Comparison of ENCODE assay signal across 35 cellular contexts in genomic region chr5:163855754-163856153, GRCh38.
"Had no signal": no experiment of that assay in that cellular context is flagged by ENCODE, and none has a peak within 500 bp of the region (broad histone marks: within the 10 kb centered on the region; RNA-seq: fewer than 3 reads in every experiment).

No MANE protein-coding gene starts in this region.

- H3K36me3 ChIP-seq: adrenal gland, brain microvascular endothelial cell, breast epithelium had no signal

- H3K27ac Mint-ChIP-seq: activated B cell treated with CpG ODN at 0.5 μM for 24 hours; activated CD4-positive, alpha-beta memory T cell treated with anti-CD3 and anti-CD28 coated beads for 36 hours; activated CD4-positive, alpha-beta T cell treated with anti-CD3 and anti-CD28 coated beads, Interleukin-2, amount 10 ng/mL, durations not matched to agents 24 days and 14 days; activated CD8-positive, alpha-beta T cell treated with anti-CD3 and anti-CD28 coated beads for 36 hours; activated naive CD4-positive, alpha-beta T cell treated with anti-CD3 and anti-CD28 coated beads, Interleukin-2, amount 10 ng/mL, durations not matched to agents 7 days and 5 days; activated naive CD4-positive, alpha-beta T cell treated with anti-CD3 and anti-CD28 coated beads, Interleukin-2, amount 50 U/mL, for 24 hours; activated naive CD8-positive, alpha-beta T cell; activated naive CD8-positive, alpha-beta T cell treated with anti-CD3 and anti-CD28 coated beads, Interleukin-2, amount 10 ng/mL, durations not matched to agents 7 days and 5 days; activated naive CD8-positive, alpha-beta T cell treated with anti-CD3 and anti-CD28 coated beads, Interleukin-2, amount 50 U/mL, for 24 hours; activated T-helper 2 cell treated with anti-CD3 and anti-CD28 coated beads, Interferon-gamma antibody, Interleukin-2, Interleukin-4, amounts not matched to agents 10 μg/mL and 5 μg/mL and 100 μg/mL, durations not matched to agents 14 hours and 24 hours and 36 hours; T-helper 1 cell treated with Interleukin-12 subunit alpha and Interleukin-12 subunit beta and Interleukin-4 antibody, amounts not matched to agents 30 μg/mL and 1 μg/mL, for 36 hours; T-helper 2 cell treated with Interferon-gamma antibody and Interleukin-4, amounts not matched to agents 5 μg/mL and 100 μg/mL, for 36 hours had no signal

- H3K4me1 Mint-ChIP-seq: activated B cell treated with CpG ODN at 0.5 μM for 24 hours; activated CD4-positive, alpha-beta T cell treated with anti-CD3 and anti-CD28 coated beads, Interleukin-2, amount 10 ng/mL, durations not matched to agents 24 days and 14 days; activated naive CD4-positive, alpha-beta T cell treated with anti-CD3 and anti-CD28 coated beads, Interleukin-2, amount 10 ng/mL, durations not matched to agents 7 days and 5 days; activated naive CD4-positive, alpha-beta T cell treated with anti-CD3 and anti-CD28 coated beads, Interleukin-2, amount 50 U/mL, for 24 hours; activated naive CD8-positive, alpha-beta T cell treated with anti-CD3 and anti-CD28 coated beads, Interleukin-2, amount 10 ng/mL, durations not matched to agents 7 days and 5 days; activated naive CD8-positive, alpha-beta T cell treated with anti-CD3 and anti-CD28 coated beads, Interleukin-2, amount 50 U/mL, for 24 hours had no signal

- H3K4me1 ChIP-seq: adrenal gland, body of pancreas, breast epithelium had no signal

- FAIRE-seq: colon, TTC549 had no signal

- H3K27ac ChIP-seq: adrenal gland, body of pancreas, brain microvascular endothelial cell, breast epithelium, VCaP had no signal

- H3K9me3 Mint-ChIP-seq: activated CD4-positive, alpha-beta T cell treated with anti-CD3 and anti-CD28 coated beads, Interleukin-2, amount 10 ng/mL, durations not matched to agents 24 days and 14 days had no signal

- H3K4me3 ChIP-seq: adrenal gland, body of pancreas, breast epithelium had no signal

- H3K27me3 Mint-ChIP-seq: activated B cell treated with CpG ODN at 0.5 μM for 24 hours; activated CD4-positive, alpha-beta memory T cell treated with anti-CD3 and anti-CD28 coated beads for 36 hours; activated CD4-positive, alpha-beta T cell treated with anti-CD3 and anti-CD28 coated beads, Interleukin-2, amount 10 ng/mL, durations not matched to agents 24 days and 14 days; activated CD8-positive, alpha-beta T cell treated with anti-CD3 and anti-CD28 coated beads for 36 hours; activated naive CD4-positive, alpha-beta T cell treated with anti-CD3 and anti-CD28 coated beads, Interleukin-2, amount 10 ng/mL, durations not matched to agents 7 days and 5 days; activated naive CD4-positive, alpha-beta T cell treated with anti-CD3 and anti-CD28 coated beads, Interleukin-2, amount 50 U/mL, for 24 hours; activated naive CD8-positive, alpha-beta T cell; activated naive CD8-positive, alpha-beta T cell treated with anti-CD3 and anti-CD28 coated beads, Interleukin-2, amount 10 ng/mL, durations not matched to agents 7 days and 5 days; activated naive CD8-positive, alpha-beta T cell treated with anti-CD3 and anti-CD28 coated beads, Interleukin-2, amount 50 U/mL, for 24 hours had no signal

- H3K4me3 Mint-ChIP-seq: activated B cell treated with CpG ODN at 0.5 μM for 24 hours; activated CD4-positive, alpha-beta memory T cell treated with anti-CD3 and anti-CD28 coated beads for 36 hours; activated CD4-positive, alpha-beta T cell treated with anti-CD3 and anti-CD28 coated beads, Interleukin-2, amount 10 ng/mL, durations not matched to agents 24 days and 14 days; activated CD8-positive, alpha-beta T cell treated with anti-CD3 and anti-CD28 coated beads for 36 hours; activated naive CD4-positive, alpha-beta T cell treated with anti-CD3 and anti-CD28 coated beads, Interleukin-2, amount 10 ng/mL, durations not matched to agents 7 days and 5 days; activated naive CD4-positive, alpha-beta T cell treated with anti-CD3 and anti-CD28 coated beads, Interleukin-2, amount 50 U/mL, for 24 hours; activated naive CD8-positive, alpha-beta T cell; activated naive CD8-positive, alpha-beta T cell treated with anti-CD3 and anti-CD28 coated beads, Interleukin-2, amount 10 ng/mL, durations not matched to agents 7 days and 5 days; activated naive CD8-positive, alpha-beta T cell treated with anti-CD3 and anti-CD28 coated beads, Interleukin-2, amount 50 U/mL, for 24 hours; T-helper 1 cell treated with Interleukin-12 subunit alpha and Interleukin-12 subunit beta and Interleukin-4 antibody, amounts not matched to agents 30 μg/mL and 1 μg/mL, for 36 hours; T-helper 2 cell treated with Interferon-gamma antibody and Interleukin-4, amounts not matched to agents 5 μg/mL and 100 μg/mL, for 36 hours had no signal

- H3K36me3 Mint-ChIP-seq: activated CD4-positive, alpha-beta memory T cell treated with anti-CD3 and anti-CD28 coated beads for 36 hours; activated naive CD4-positive, alpha-beta T cell treated with anti-CD3 and anti-CD28 coated beads, Interleukin-2, amount 10 ng/mL, durations not matched to agents 7 days and 5 days; activated naive CD4-positive, alpha-beta T cell treated with anti-CD3 and anti-CD28 coated beads, Interleukin-2, amount 50 U/mL, for 24 hours; activated naive CD8-positive, alpha-beta T cell; activated naive CD8-positive, alpha-beta T cell treated with anti-CD3 and anti-CD28 coated beads, Interleukin-2, amount 10 ng/mL, durations not matched to agents 7 days and 5 days had no signal

- DNase-seq: activated B cell treated with CpG ODN at 0.5 μM for 24 hours; activated CD4-positive, alpha-beta memory T cell treated with anti-CD3 and anti-CD28 coated beads for 36 hours; activated CD4-positive, alpha-beta T cell treated with anti-CD3 and anti-CD28 coated beads for 4 hours; activated CD4-positive, alpha-beta T cell treated with anti-CD3 and anti-CD28 coated beads, Interleukin-2, amount 10 ng/mL, durations not matched to agents 24 days and 14 days; activated CD4-positive, alpha-beta T cell treated with anti-CD3 and anti-CD28 coated beads, Interleukin-2, amount 50 U/mL, for 1 hour; activated CD4-positive, alpha-beta T cell treated with anti-CD3 and anti-CD28 coated beads, Interleukin-2, amount 50 U/mL, for 4 hours; activated CD4-positive, CD25-positive, alpha-beta regulatory T cell treated with anti-CD3 and anti-CD28 coated beads, Interleukin-2, amount 50 U/mL, for 72 hours; activated CD8-positive, alpha-beta memory T cell treated with anti-CD3 and anti-CD28 coated beads, Interleukin-2, amount 50 U/mL, for 4 hours; activated CD8-positive, alpha-beta T cell treated with anti-CD3 and anti-CD28 coated beads for 36 hours; activated effector memory CD4-positive, alpha-beta T cell treated with Interleukin-2 at 50 U/mL for 16 hours; activated gamma-delta T cell; activated naive CD4-positive, alpha-beta T cell treated with anti-CD3 and anti-CD28 coated beads, Interleukin-2, amount 10 ng/mL, durations not matched to agents 7 days and 5 days; activated naive CD4-positive, alpha-beta T cell treated with Interleukin-2 at 50 U/mL for 16 hours; activated naive CD8-positive, alpha-beta T cell treated with anti-CD3 and anti-CD28 coated beads, Interleukin-2, amount 10 ng/mL, durations not matched to agents 7 days and 5 days; activated naive CD8-positive, alpha-beta T cell treated with anti-CD3 and anti-CD28 coated beads, Interleukin-2, amount 50 U/mL, for 24 hours; activated T-cell treated with anti-CD3 and anti-CD28 coated beads for 4 hours; activated T-cell treated with anti-CD3 and anti-CD28 coated beads, Interleukin-2, amount 50 U/mL, for 1 hour; activated T-cell treated with anti-CD3 and anti-CD28 coated beads, Interleukin-2, amount 50 U/mL, for 48 hours; adrenal gland; amniotic stem cell; aorta; body of pancreas; brain microvascular endothelial cell; central memory CD4-positive, alpha-beta T cell; T-helper 2 cell; T-helper 9 cell had no signal

- ATAC-seq: activated CD8-positive, alpha-beta T cell treated with anti-CD3 and anti-CD28 coated beads for 36 hours; activated naive CD8-positive, alpha-beta T cell treated with anti-CD3 and anti-CD28 coated beads, Interleukin-2, amount 50 U/mL, for 24 hours; body of pancreas had no signal

- H3K27me3 ChIP-seq: adrenal gland, body of pancreas, brain microvascular endothelial cell, breast epithelium had no signal

- H3K9me3 ChIP-seq: body of pancreas had no signal
